1 cellular context compared by ENCODE assay signal in genomic region chr20:1118336-1119127, GRCh38.
TF ChIP-seq lines count a peak whose summit lies in the region.

Gene PSMF1, plus strand, starts transcription at chr20:1118602. Its CDS starts 172 bp downstream, at chr20:1118774.

TF ChIP-seq in HepG2, 621 proteins besides CTCF, POLR2A, EP300 and RAD21 (continued from another document and continues in another):
- TF ChIP-seq ZSCAN29 (CRISPR knock-in tag; conservative IDR thresholded peaks at IDR 0.05) (peak; percentile 78; the same call in 1 of the 2 replicates), PRDM4 (CRISPR knock-in tag; IDR thresholded peaks at IDR 0.05; ENCODE audit: borderline replicate concordance) (no peak; the same call in none of the 2 replicates), SMAD3 (CRISPR knock-in tag; IDR thresholded peaks at IDR 0.05) (peak; percentile 94), ZNF280D (CRISPR knock-in tag; IDR thresholded peaks at IDR 0.05) (peak; percentile 99), HIVEP1 (CRISPR knock-in tag; IDR thresholded peaks at IDR 0.05) (peak; percentile 99), ZNF513 (CRISPR knock-in tag; conservative IDR thresholded peaks at IDR 0.05) (no peak; the same call in 1 of the 2 replicates), FLYWCH1 (CRISPR knock-in tag; IDR thresholded peaks at IDR 0.05) (no peak), ZNF558 (CRISPR knock-in tag; IDR thresholded peaks at IDR 0.05; ENCODE audit: borderline replicate concordance) (peak; percentile 81), MIER2 (CRISPR knock-in tag; IDR thresholded peaks at IDR 0.05) (peak; percentile 92), CREM (IDR thresholded peaks at IDR 0.05) (peak; percentile 80; the same call in 1 of the 2 replicates), CREM (CRISPR knock-in tag; IDR thresholded peaks at IDR 0.05) (peak; percentile 55; the same call in 1 of the 2 replicates), ZNF276 (CRISPR knock-in tag; IDR thresholded peaks at IDR 0.05; ENCODE audit: low read depth) (peak; percentile 97), SIN3A (IDR thresholded peaks at IDR 0.05; ENCODE audit: borderline replicate concordance, low read depth, low read length) (peak; percentile 99), SSRP1 (CRISPR knock-in tag; IDR thresholded peaks at IDR 0.05) (no peak; the same call in 1 of the 2 replicates), ZNF589 (CRISPR knock-in tag; conservative IDR thresholded peaks at IDR 0.05) (peak; percentile 83; the same call in 1 of the 2 replicates), ZNF10 (CRISPR knock-in tag; IDR thresholded peaks at IDR 0.05; ENCODE audit: borderline replicate concordance, low read depth) (no peak), MTA3 (CRISPR knock-in tag; IDR thresholded peaks at IDR 0.05) (no peak), SIX1 (CRISPR knock-in tag; IDR thresholded peaks at IDR 0.05; ENCODE audit: borderline replicate concordance) (no peak), PLSCR1 (CRISPR knock-in tag; IDR thresholded peaks at IDR 0.05; ENCODE audit: borderline replicate concordance) (no peak), SNAPC4 (CRISPR knock-in tag; IDR thresholded peaks at IDR 0.05) (peak; percentile 96; the same call in 1 of the 2 replicates), ZNF672 (CRISPR knock-in tag; IDR thresholded peaks at IDR 0.05) (peak; percentile 81; the same call in 1 of the 2 replicates), ZNF674 (CRISPR knock-in tag; IDR thresholded peaks at IDR 0.05; ENCODE audit: low read depth) (no peak), FOXP4 (CRISPR knock-in tag; IDR thresholded peaks at IDR 0.05) (peak; percentile 92), ZNF670 (CRISPR knock-in tag; IDR thresholded peaks at IDR 0.05; ENCODE audit: borderline replicate concordance) (peak; percentile 99; the same call in 1 of the 2 replicates), TGIF2 (CRISPR knock-in tag; IDR thresholded peaks at IDR 0.05) (peak; percentile 65; the same call in 1 of the 2 replicates), GPN1 (CRISPR knock-in tag; IDR thresholded peaks at IDR 0.05; ENCODE audit: borderline replicate concordance) (peak; percentile 94), ZKSCAN5 (CRISPR knock-in tag; IDR thresholded peaks at IDR 0.05) (peak; percentile 75), ZNF253 (CRISPR knock-in tag; IDR thresholded peaks at IDR 0.05; ENCODE audit: borderline replicate concordance) (peak; percentile 79; the same call in 1 of the 2 replicates), ZNF343 (CRISPR knock-in tag; IDR thresholded peaks at IDR 0.05) (peak; percentile 95), PITX1 (CRISPR knock-in tag; IDR thresholded peaks at IDR 0.05) (peak; percentile 93), ZNF773 (CRISPR knock-in tag; IDR thresholded peaks at IDR 0.05; ENCODE audit: borderline replicate concordance) (peak; percentile 96), NONO (IDR thresholded peaks at IDR 0.05) (no peak), NONO (CRISPR knock-in tag; conservative IDR thresholded peaks at IDR 0.05) (peak; percentile 100), ZMYM4 (CRISPR knock-in tag; IDR thresholded peaks at IDR 0.05) (peak; percentile 99), ZGPAT (CRISPR knock-in tag; IDR thresholded peaks at IDR 0.05) (peak; percentile 100), TRAFD1 (CRISPR knock-in tag; IDR thresholded peaks at IDR 0.05; ENCODE audit: borderline replicate concordance) (0 out of 2 replicates have a peak, but pooled peaks have one; percentile 26)
